ENCODE assay signal across 17 cellular contexts in the genomic region with DNA sequence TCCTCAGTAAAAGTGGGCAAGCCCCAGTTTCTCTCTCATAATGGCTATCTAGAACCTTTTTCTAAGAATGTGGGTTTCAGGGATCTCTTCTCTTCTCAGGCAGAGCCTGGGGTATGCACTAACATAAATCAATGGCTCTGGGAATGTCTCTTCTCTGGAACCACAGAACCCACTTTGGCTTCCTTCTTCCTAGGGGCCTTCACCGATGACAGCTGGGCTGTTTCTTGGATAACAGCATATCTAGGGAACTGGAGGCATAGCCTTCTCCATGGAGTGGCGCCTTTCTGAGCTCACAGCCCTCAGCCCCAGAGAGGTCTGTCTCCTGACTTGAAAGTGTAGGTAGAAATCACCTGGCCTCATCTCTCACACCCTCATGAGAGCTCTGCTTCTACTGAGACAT.
A peak's percentile ranks its signal among the peaks of the same experiment; 100 is the strongest.
DNase-seq lines count a peak whose midpoint lies in the region; ATAC-seq and TF ChIP-seq lines count a peak whose summit lies in the region.
"Had no signal": no experiment of that assay in that cellular context is flagged by ENCODE, and none has a peak within 500 bp of the region (broad histone marks: within the 10 kb centered on the region; RNA-seq: fewer than 3 reads in every experiment).

No MANE protein-coding gene starts in this region.

- no peaks in the 10 kb centered on the region for H3K36me3 Mint-ChIP-seq in endothelial cell (ENCODE audit: low read depth, unreplicated experiment)
- H3K36me3 Mint-ChIP-seq in stimulated activated effector memory CD8-positive, alpha-beta T cell treated with anti-CD3 and anti-CD28 coated beads, Interleukin-12 subunit alpha, Interleukin-12 subunit beta, amount 100 ng/mL, for 72 hours, result no peaks in the 10 kb centered on the region
- H3K36me3 Mint-ChIP-seq: CD8-positive, alpha-beta T cell had no signal

- H3K27me3 Mint-ChIP-seq in endothelial cell (ENCODE audit: unreplicated experiment), result peaks cover 2% of the 10 kb centered on the region

- H3K27ac Mint-ChIP-seq in endothelial cell (ENCODE audit: unreplicated experiment), result peak overlapping the region; percentile 85
- peak overlapping the region; percentile 23 for H3K27ac Mint-ChIP-seq in stimulated activated effector memory CD8-positive, alpha-beta T cell treated with anti-CD3 and anti-CD28 coated beads, Interleukin-12 subunit alpha, Interleukin-12 subunit beta, amount 100 ng/mL, for 72 hours
- H3K27ac Mint-ChIP-seq: B cell; CD4-positive, alpha-beta T cell; CD8-positive, alpha-beta T cell had no signal

- no peak for ATAC-seq in stimulated activated effector memory CD8-positive, alpha-beta T cell treated with anti-CD3 and anti-CD28 coated beads, Interleukin-12 subunit alpha, Interleukin-12 subunit beta, amount 100 ng/mL, for 72 hours
- ATAC-seq in HG03521 (IDR thresholded peaks at IDR 0.05; ENCODE audit: unreplicated experiment) (no peak), HG03432 (IDR thresholded peaks at IDR 0.05; ENCODE audit: unreplicated experiment) (no peak)
- ATAC-seq: A549; CD8-positive, alpha-beta T cell; GM12878 had no signal

- peaks cover 17% of the 10 kb centered on the region for H3K4me1 Mint-ChIP-seq in endothelial cell (ENCODE audit: unreplicated experiment)
- H3K4me1 Mint-ChIP-seq in stimulated activated effector memory CD8-positive, alpha-beta T cell treated with anti-CD3 and anti-CD28 coated beads, Interleukin-12 subunit alpha, Interleukin-12 subunit beta, amount 100 ng/mL, for 72 hours, result no peaks in the 10 kb centered on the region
- H3K4me1 Mint-ChIP-seq: B cell had no signal

- no peak overlapping the region for H3K4me3 Mint-ChIP-seq in endothelial cell (ENCODE audit: unreplicated experiment)
- no peak overlapping the region for H3K4me3 Mint-ChIP-seq in stimulated activated effector memory CD8-positive, alpha-beta T cell treated with anti-CD3 and anti-CD28 coated beads, Interleukin-12 subunit alpha, Interleukin-12 subunit beta, amount 100 ng/mL, for 72 hours
- H3K4me3 Mint-ChIP-seq: B cell; CD4-positive, alpha-beta T cell; CD8-positive, alpha-beta T cell had no signal

- DNase-seq in endothelial cell (ENCODE audit: low spot score) (no peak), myocyte (ENCODE audit: low read depth) (peak; percentile 67)
- DNase-seq in stimulated activated effector memory CD8-positive, alpha-beta T cell treated with anti-CD3 and anti-CD28 coated beads, Interleukin-12 subunit alpha, Interleukin-12 subunit beta, amount 100 ng/mL, for 72 hours (ENCODE audit: low spot score in 2 of 2), result no peak
- DNase-seq: AML-193; Caco-2; Calu3; CD4-positive, alpha-beta T cell; CD8-positive, alpha-beta T cell; DMS79; DND-41; EL; GDM1 had no signal

- TF ChIP-seq CTCF in endothelial cell (IDR thresholded peaks at IDR 0.05; ENCODE audit: unreplicated experiment), result no peak

- H3K9me3 Mint-ChIP-seq in endothelial cell (ENCODE audit: unreplicated experiment), result no peaks in the 10 kb centered on the region
- H3K9me3 Mint-ChIP-seq in stimulated activated effector memory CD8-positive, alpha-beta T cell treated with anti-CD3 and anti-CD28 coated beads, Interleukin-12 subunit alpha, Interleukin-12 subunit beta, amount 100 ng/mL, for 72 hours, result no peaks in the 10 kb centered on the region
- H3K9me3 Mint-ChIP-seq: CD4-positive, alpha-beta T cell; CD8-positive, alpha-beta T cell had no signal
